In the genomic region with DNA sequence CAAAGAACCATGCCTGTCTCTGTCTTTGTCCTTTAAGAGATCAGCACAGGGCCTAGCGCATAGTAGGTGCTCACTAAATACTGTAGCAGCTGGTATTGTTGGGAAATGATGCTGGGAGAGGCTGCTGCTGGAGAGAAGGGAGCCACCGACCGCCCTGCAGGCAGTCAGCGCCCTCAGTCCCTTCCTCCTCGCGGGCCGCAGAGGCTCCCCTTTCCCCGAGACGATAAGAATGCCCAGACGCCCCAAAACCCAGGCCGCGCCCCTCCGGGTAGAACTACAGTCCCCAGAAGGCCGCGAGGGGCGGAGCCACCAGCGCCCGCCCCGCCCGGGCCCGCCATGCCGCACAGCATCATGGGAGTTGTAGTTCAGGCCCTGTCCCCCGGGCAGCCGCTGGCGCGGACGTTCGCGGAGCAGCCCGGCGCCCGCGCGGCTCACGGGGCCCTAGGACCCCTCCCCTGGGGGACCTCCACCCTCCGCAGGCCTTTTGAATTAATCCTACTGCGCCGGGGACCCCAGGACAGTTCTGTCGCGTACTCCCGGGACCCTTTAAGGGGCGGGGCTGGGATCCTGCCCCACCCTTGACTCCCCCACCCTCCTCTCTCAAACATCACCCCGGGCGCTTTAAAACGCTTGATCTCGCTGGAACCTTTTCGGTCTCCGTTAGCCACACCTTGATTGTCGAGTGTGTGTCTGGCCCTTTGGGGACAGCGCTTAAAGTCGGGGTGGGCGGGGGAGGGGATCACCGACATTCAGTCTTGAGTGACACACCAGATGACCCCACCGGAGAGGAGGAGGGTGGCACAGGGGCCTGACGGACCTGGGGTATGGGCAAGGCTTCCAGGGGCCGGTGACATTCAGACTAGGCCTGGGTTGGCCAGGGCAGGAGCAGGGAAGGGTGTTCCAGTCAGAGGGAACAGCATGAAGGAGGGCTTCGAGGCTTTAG, we compare ENCODE assay signal across 8 cellular contexts. TPM values are rescaled to one million over a fixed set of nuclear protein-coding genes. Genes with fewer than 3 reads are reported as not detected.
DNase-seq lines count a peak whose midpoint lies in the region; ATAC-seq and TF ChIP-seq lines count a peak whose summit lies in the region.

No MANE protein-coding gene starts in this region.

- TF ChIP-seq CTCF in dorsolateral prefrontal cortex (IDR thresholded peaks at IDR 0.05 in 54 of 56, conservative IDR thresholded peaks at IDR 0.05 in 2 of 56; ENCODE audit: low read depth in 1 of 56, partially characterized antibody in 56 of 56) (peak in 36 of 56 donors; percentile 8 to 56 (median 36)), lower lobe of right lung (IDR thresholded peaks at IDR 0.05) (no peak)

- H3K27me3 ChIP-seq in dorsolateral prefrontal cortex: no peaks in the 10 kb centered on the region
- no peaks in the 10 kb centered on the region for H3K27me3 ChIP-seq in lower lobe of right lung (ENCODE audit: low read depth)

- no peaks in the 10 kb centered on the region for H3K9me3 Mint-ChIP-seq in activated CD4-positive, alpha-beta memory T cell treated with anti-CD3 and anti-CD28 coated beads for 36 hours

- CTCF ChIA-PET in activated CD4-positive, alpha-beta memory T cell treated with anti-CD3 and anti-CD28 coated beads for 36 hours (lab: Charles Lee): interaction anchor here (1.0 kb wide), 1 partner anchor 60 kb away, joined by 3 read pairs; no protein-coding TSS in a partner anchor

- H3K36me3 Mint-ChIP-seq in activated CD4-positive, alpha-beta memory T cell treated with anti-CD3 and anti-CD28 coated beads for 36 hours: no peaks in the 10 kb centered on the region

- H3K4me3 ChIP-seq in dorsolateral prefrontal cortex (peak overlapping the region; percentile 59 to 100 (median 83)), lower lobe of right lung (peak overlapping the region; percentile 73)

- peak overlapping the region; percentile 73 to 99 (median 95) for H3K27ac ChIP-seq in dorsolateral prefrontal cortex
- peak overlapping the region; percentile 98 for H3K27ac ChIP-seq in lower lobe of right lung

- H3K36me3 ChIP-seq in lower lobe of right lung: no peaks in the 10 kb centered on the region

- intact Hi-C loops in activated CD4-positive, alpha-beta memory T cell treated with anti-CD3 and anti-CD28 coated beads for 36 hours (cut with micrococcal nuclease): loop anchor here (5.0 kb wide), 1 partner anchor 34 kb away; no protein-coding TSS in a partner anchor
- intact Hi-C loops in dorsolateral prefrontal cortex (cut with DNase I) (loop anchor here (5.0 kb wide), 2 partner anchors 49 to 54 kb away; no protein-coding TSS in a partner anchor), lower lobe of right lung (cut with DNase I) (no loop called here)

- DNase-seq in DMS153 (lab: John Stamatoyannopoulos, UW) (peak; percentile 10), DMS153 treated with DMSO at 0.1 percent for 48 hours (lab: John Stamatoyannopoulos, UW; ENCODE audit: unreplicated experiment) (no peak), NCI-H526 treated with DMSO at 0.1 percent for 48 hours (lab: John Stamatoyannopoulos, UW) (peak; percentile 12), dorsolateral prefrontal cortex (peak; percentile 82 to 94 (median 88)), lower lobe of right lung (peak; percentile 90)
- peak; percentile 92 for DNase-seq in activated CD4-positive, alpha-beta memory T cell treated with anti-CD3 and anti-CD28 coated beads for 36 hours
- peak; percentile 86 to 89 for DNase-seq in stimulated activated CD4-positive, alpha-beta T cell treated with anti-CD3 and anti-CD28 coated beads, Interleukin-4, amount 100 ng/mL, for 4 hours

- POLR2A ChIA-PET in activated CD4-positive, alpha-beta memory T cell treated with anti-CD3 and anti-CD28 coated beads for 36 hours (lab: Charles Lee): interaction anchor here (0.7 kb wide), 1 partner anchor 28 kb away, joined by 3 read pairs; no protein-coding TSS in a partner anchor

- H3K4me1 Mint-ChIP-seq in activated CD4-positive, alpha-beta memory T cell treated with anti-CD3 and anti-CD28 coated beads for 36 hours (ENCODE audit: low read depth): peaks cover 11% of the 10 kb centered on the region

- no peaks in the 10 kb centered on the region for H3K4me1 ChIP-seq in lower lobe of right lung

- H3K27ac Mint-ChIP-seq in activated CD4-positive, alpha-beta memory T cell treated with anti-CD3 and anti-CD28 coated beads for 36 hours: no peak overlapping the region

- H3K9me3 ChIP-seq in lower lobe of right lung: no peaks in the 10 kb centered on the region

- peaks cover 7% of the 10 kb centered on the region for H3K27me3 Mint-ChIP-seq in activated CD4-positive, alpha-beta memory T cell treated with anti-CD3 and anti-CD28 coated beads for 36 hours

- H3K4me3 Mint-ChIP-seq in activated CD4-positive, alpha-beta memory T cell treated with anti-CD3 and anti-CD28 coated beads for 36 hours: peak overlapping the region; percentile 64

- ATAC-seq in HG02973 (IDR thresholded peaks at IDR 0.05; ENCODE audit: unreplicated experiment) (peak; percentile 87), lower lobe of right lung (peak; percentile 95 to 98)

RNA-seq across cellular contexts. Expression of a gene that starts 24.8 kb away (rescaled TPM):
- total RNA-seq in activated CD4-positive, alpha-beta memory T cell treated with anti-CD3 and anti-CD28 coated beads for 36 hours: 1 to 10 TPM; 1.3 to 1.5 TPM
- total RNA-seq in dorsolateral prefrontal cortex (10 to 100 TPM in 102 of 120 experiments, 1 to 10 TPM in 18; 4.7 to 34.0 (median 13.8) TPM), lower lobe of right lung (8.7 TPM)
